In genomic region chr17:36726199-36726598, GRCh38 we compare ENCODE assay signal across 26 cellular contexts.
DNase-seq lines count a peak whose midpoint lies in the region; ATAC-seq lines count a peak whose summit lies in the region.
"Had no signal": no experiment of that assay in that cellular context is flagged by ENCODE, and none has a peak within 500 bp of the region (broad histone marks: within the 10 kb centered on the region; RNA-seq: fewer than 3 reads in every experiment).

No MANE protein-coding gene starts in this region.

- no peak overlapping the region for H3K23ac ChIP-seq in mesendoderm (ENCODE audit: low read length)

- no peak overlapping the region for H3K4me2 ChIP-seq in mesendoderm (ENCODE audit: low read length)
- H3K4me2 ChIP-seq: smooth muscle cell had no signal

- H3K4me1 Mint-ChIP-seq in activated CD4-positive, alpha-beta T cell treated with anti-CD3 and anti-CD28 coated beads, Interleukin-2, amount 10 ng/mL, durations not matched to agents 7 days and 5 days: peaks cover 59% of the 10 kb centered on the region
- peaks cover 41% of the 10 kb centered on the region for H3K4me1 Mint-ChIP-seq in activated T-helper 17 cell treated with anti-CD3 and anti-CD28 coated beads, Interleukin-2, amount 50 U/mL, for 72 hours

- no CpG with 5 or more reads among the region's 4 CpGs for WGBS in mesendoderm (ENCODE audit: extremely low coverage, insufficient coverage, low lambda C conversion rate)

- no peak overlapping the region for H3K27ac ChIP-seq in mesendoderm (ENCODE audit: low read depth, low read length)
- H3K27ac ChIP-seq: brain microvascular endothelial cell, SJSA1 had no signal

- H3K18ac ChIP-seq in mesendoderm (ENCODE audit: low read length): peak overlapping the region; percentile 57

- no peaks in the 10 kb centered on the region for H3K79me1 ChIP-seq in mesendoderm (ENCODE audit: low read length)

- no peaks in the 10 kb centered on the region for H3K9me3 Mint-ChIP-seq in activated CD4-positive, alpha-beta T cell treated with anti-CD3 and anti-CD28 coated beads, Interleukin-2, amount 10 ng/mL, durations not matched to agents 7 days and 5 days
- H3K9me3 Mint-ChIP-seq in activated T-helper 17 cell treated with anti-CD3 and anti-CD28 coated beads, Interleukin-2, amount 50 U/mL, for 72 hours: no peaks in the 10 kb centered on the region
- H3K9me3 Mint-ChIP-seq: H9, IgD-negative memory B cell, mesothelial cell of epicardium had no signal

- no peak overlapping the region for H4K8ac ChIP-seq in mesendoderm (ENCODE audit: low read depth, low read length)

- in situ Hi-C loops in KBM-7 (cut with MboI; ENCODE audit: low pct_unique_long_range_greater_than_20kb, low sequenced_read_pairs): no loop called here

- no peaks in the 10 kb centered on the region for H3K36me3 Mint-ChIP-seq in activated CD4-positive, alpha-beta T cell treated with anti-CD3 and anti-CD28 coated beads, Interleukin-2, amount 10 ng/mL, durations not matched to agents 7 days and 5 days (ENCODE audit: low read depth)
- peaks cover 7% of the 10 kb centered on the region for H3K36me3 Mint-ChIP-seq in activated T-helper 17 cell treated with anti-CD3 and anti-CD28 coated beads, Interleukin-2, amount 50 U/mL, for 72 hours (ENCODE audit: low read depth)
- H3K36me3 Mint-ChIP-seq: mesothelial cell of epicardium had no signal

- no peak overlapping the region for H3K4me3 ChIP-seq in mesendoderm (ENCODE audit: low read length)
- H3K4me3 ChIP-seq: SJSA1, smooth muscle cell had no signal

- H3K56ac ChIP-seq in mesendoderm (ENCODE audit: low read length): peak overlapping the region; percentile 86

- H2BK15ac ChIP-seq in mesendoderm (replicated peaks; ENCODE audit: low read depth): no peak overlapping the region

- H3K9ac ChIP-seq in mesendoderm (ENCODE audit: low read length): no peak overlapping the region

- POLR2A ChIA-PET in activated CD4-positive, alpha-beta T cell treated with anti-CD3 and anti-CD28 coated beads, Interleukin-2, amount 10 ng/mL, durations not matched to agents 7 days and 5 days (lab: Charles Lee): no interaction called here

- peak overlapping the region; percentile 49 for H3K4ac ChIP-seq in mesendoderm (ENCODE audit: low read depth, low read length)

- H2BK120ac ChIP-seq in mesendoderm (ENCODE audit: low read depth, low read length): no peak overlapping the region

- H4K5ac ChIP-seq in mesendoderm (ENCODE audit: low read length): no peak overlapping the region

- peaks cover 12% of the 10 kb centered on the region for H3K27me3 Mint-ChIP-seq in activated CD4-positive, alpha-beta T cell treated with anti-CD3 and anti-CD28 coated beads, Interleukin-2, amount 10 ng/mL, durations not matched to agents 7 days and 5 days
- no peaks in the 10 kb centered on the region for H3K27me3 Mint-ChIP-seq in activated T-helper 17 cell treated with anti-CD3 and anti-CD28 coated beads, Interleukin-2, amount 50 U/mL, for 72 hours

- peak overlapping the region; percentile 63 for H2AK5ac ChIP-seq in mesendoderm (ENCODE audit: low read length)

- no peaks in the 10 kb centered on the region for H3K36me3 ChIP-seq in mesendoderm (ENCODE audit: control insufficient read depth, insufficient read depth, low read length)
- H3K36me3 ChIP-seq: brain microvascular endothelial cell, SJSA1 had no signal

- H2BK5ac ChIP-seq in mesendoderm (ENCODE audit: low read length): peak overlapping the region; percentile 55

- H3K4me1 ChIP-seq in mesendoderm (ENCODE audit: control insufficient read depth, low read depth, low read length): peaks cover 28% of the 10 kb centered on the region

- no peak for ATAC-seq in activated T-helper 17 cell treated with anti-CD3 and anti-CD28 coated beads, Interleukin-2, amount 50 U/mL, for 72 hours (replicated peaks)
- ATAC-seq in HG03039 (IDR thresholded peaks at IDR 0.05; ENCODE audit: unreplicated experiment): no peak

- H3K27ac Mint-ChIP-seq in activated CD4-positive, alpha-beta T cell treated with anti-CD3 and anti-CD28 coated beads, Interleukin-2, amount 10 ng/mL, durations not matched to agents 7 days and 5 days: peak overlapping the region; percentile 58
- peak overlapping the region; percentile 30 for H3K27ac Mint-ChIP-seq in activated T-helper 17 cell treated with anti-CD3 and anti-CD28 coated beads, Interleukin-2, amount 50 U/mL, for 72 hours
- H3K27ac Mint-ChIP-seq: H9, mesothelial cell of epicardium had no signal

- no peak overlapping the region for H3K4me3 Mint-ChIP-seq in activated CD4-positive, alpha-beta T cell treated with anti-CD3 and anti-CD28 coated beads, Interleukin-2, amount 10 ng/mL, durations not matched to agents 7 days and 5 days
- H3K4me3 Mint-ChIP-seq in activated T-helper 17 cell treated with anti-CD3 and anti-CD28 coated beads, Interleukin-2, amount 50 U/mL, for 72 hours: peak overlapping the region; percentile 31
- H3K4me3 Mint-ChIP-seq: H9, IgD-negative memory B cell, mesothelial cell of epicardium had no signal

- no peak for DNase-seq in activated CD4-positive, alpha-beta T cell treated with anti-CD3 and anti-CD28 coated beads, Interleukin-2, amount 10 ng/mL, durations not matched to agents 7 days and 5 days
- DNase-seq in activated CD4-positive, alpha-beta T cell treated with anti-CD3 and anti-CD28 coated beads, Interleukin-2, amount 50 U/mL, for 48 hours: no peak
- peak; percentile 25 for DNase-seq in KBM-7
- DNase-seq in mesendoderm: no peak
- DNase-seq in activated CD4-positive, CD25-positive, alpha-beta regulatory T cell (lab: John Stamatoyannopoulos, UW): no peak
- DNase-seq in NCI-H1092 (lab: John Stamatoyannopoulos, UW): no peak
- DNase-seq: activated CD8-positive, alpha-beta memory T cell treated with anti-CD3 and anti-CD28 coated beads, Interleukin-2, amount 50 U/mL, for 4 hours; activated effector memory CD4-positive, alpha-beta T cell treated with Interleukin-2 at 50 U/mL for 16 hours; brain microvascular endothelial cell; DND-41; effector CD8-positive, alpha-beta T cell; H9; head of caudate nucleus; kidney; naive B cell; NCI-H1436; NCI-H345; retina; stimulated activated CD4-positive, alpha-beta T cell treated with anti-CD3 and anti-CD28 coated beads, Interleukin-1b, Interleukin-23, amount 100 ng/mL, for 48 hours; trophoblast cell had no signal

- CTCF ChIA-PET in activated CD4-positive, alpha-beta T cell treated with anti-CD3 and anti-CD28 coated beads, Interleukin-2, amount 10 ng/mL, durations not matched to agents 7 days and 5 days (lab: Charles Lee): interaction anchor here (1.2 kb wide), 1 partner anchor 9 kb away, joined by 3 read pairs; no protein-coding TSS in a partner anchor

- H3K79me2 ChIP-seq in mesendoderm (ENCODE audit: control insufficient read depth, insufficient read depth, low read length): no peaks in the 10 kb centered on the region

- no peaks in the 10 kb centered on the region for H3K27me3 ChIP-seq in mesendoderm (ENCODE audit: insufficient read depth, low read length, poor library complexity)
